Comparison of ENCODE assay signal across 11 cellular contexts in the genomic region with DNA sequence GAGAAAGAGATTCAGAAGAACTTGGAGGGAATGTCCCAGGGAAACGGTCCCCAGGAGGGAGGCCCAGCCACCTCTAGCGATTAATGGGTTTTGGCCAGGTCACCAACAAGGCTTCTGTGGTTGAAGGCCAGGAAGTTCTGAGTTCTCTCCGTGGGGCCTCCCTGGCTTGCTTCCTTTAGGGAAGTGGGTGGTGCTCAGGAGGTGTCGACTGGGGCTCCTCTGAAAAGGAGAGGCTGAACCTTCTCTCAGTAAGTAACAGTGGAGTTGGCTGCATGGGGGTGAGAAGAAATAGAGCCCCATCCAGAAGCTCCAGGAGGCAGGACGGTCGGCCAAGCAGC.
A peak's percentile ranks its signal among the peaks of the same experiment; 100 is the strongest.
DNase-seq lines count a peak whose midpoint lies in the region; ATAC-seq and TF ChIP-seq lines count a peak whose summit lies in the region.
"Had no signal": no experiment of that assay in that cellular context is flagged by ENCODE, and none has a peak within 500 bp of the region (broad histone marks: within the 10 kb centered on the region; RNA-seq: fewer than 3 reads in every experiment).

No MANE protein-coding gene starts in this region.

- H3K27ac ChIP-seq in A673 (ENCODE audit: low read depth, low read length, poor library complexity, severe bottlenecking), result peak overlapping the region; percentile 62
- H3K27ac ChIP-seq in KOPT-K1 (ENCODE audit: low read depth, low read length, poor library complexity, severe bottlenecking), result peak overlapping the region; percentile 22
- H3K27ac ChIP-seq: epithelial cell of prostate, PC-9 had no signal

- H3K27me3 ChIP-seq in A673 (replicated peaks; ENCODE audit: insufficient read depth, low read depth, low read length, poor library complexity), result no peaks in the 10 kb centered on the region

- intact Hi-C loops in A673 (cut with micrococcal nuclease; ENCODE audit: unreplicated experiment), result no loop called here
- intact Hi-C loops in mucosa of descending colon (cut with DNase I, micrococcal nuclease), result no loop called here

- H3K27me3 Mint-ChIP-seq in brain, result no peaks in the 10 kb centered on the region
- no peaks in the 10 kb centered on the region for H3K27me3 Mint-ChIP-seq in stimulated activated naive CD8-positive, alpha-beta T cell treated with anti-CD3 and anti-CD28 coated beads, Interleukin-15, amount 100 ng/mL, for 72 hours

- CTCF ChIA-PET in A673 (lab: Charles Lee), result no interaction called here

- TF ChIP-seq CTCF in A673 (conservative IDR thresholded peaks at IDR 0.05; ENCODE audit: low read depth, low read length) (no peak), brain (conservative IDR thresholded peaks at IDR 0.05) (no peak), mucosa of descending colon (IDR thresholded peaks at IDR 0.05) (no peak)

- H3K9me3 Mint-ChIP-seq in brain, result peaks cover 0 to 17% (median 11%) of the 10 kb centered on the region in 5 experiments
- H3K9me3 Mint-ChIP-seq in stimulated activated naive CD8-positive, alpha-beta T cell treated with anti-CD3 and anti-CD28 coated beads, Interleukin-15, amount 100 ng/mL, for 72 hours, result peaks cover 0 to 7% of the 10 kb centered on the region in 2 donors

- H3K4me3 ChIP-seq in A673 (ENCODE audit: low read depth, low read length, poor library complexity, severe bottlenecking) (no peak overlapping the region), mucosa of descending colon (no peak overlapping the region)
- H3K4me3 ChIP-seq: PC-9 had no signal

- H3K36me3 ChIP-seq in A673 (ENCODE audit: insufficient read depth, low read length, poor library complexity, severe bottlenecking), result no peaks in the 10 kb centered on the region
- H3K36me3 ChIP-seq in KOPT-K1 (ENCODE audit: insufficient read depth, low read length), result no peaks in the 10 kb centered on the region
- no peaks in the 10 kb centered on the region for H3K36me3 ChIP-seq in mucosa of descending colon (ENCODE audit: low read depth)

- H3K4me3 Mint-ChIP-seq in brain, result no peak overlapping the region
- H3K4me3 Mint-ChIP-seq in stimulated activated naive CD8-positive, alpha-beta T cell treated with anti-CD3 and anti-CD28 coated beads, Interleukin-15, amount 100 ng/mL, for 72 hours, result no peak overlapping the region

- DNase-seq in A673 (ENCODE audit: low spot score), result no peak
- peak in 2 of 3 donors; percentile 39 to 49 for DNase-seq in mucosa of descending colon
- DNase-seq in AG08395 (ENCODE audit: low spot score), result no peak
- DNase-seq in ecto neural progenitor cell (ENCODE audit: low spot score), result no peak
- DNase-seq in stimulated activated naive CD8-positive, alpha-beta T cell treated with anti-CD3 and anti-CD28 coated beads, Interleukin-15, amount 100 ng/mL, for 72 hours, result no peak
- DNase-seq: NCI-H187 treated with DMSO at 0.1 percent for 48 hours, PC-9 had no signal

- H3K27ac Mint-ChIP-seq in brain, result peak overlapping the region; percentile 23 to 63 (median 55)
- H3K27ac Mint-ChIP-seq in stimulated activated naive CD8-positive, alpha-beta T cell treated with anti-CD3 and anti-CD28 coated beads, Interleukin-15, amount 100 ng/mL, for 72 hours, result no peak overlapping the region

- BruUV-seq in A673 (replicated peaks; lab: Mats Ljungman, UMichigan), result no TSS peak

- H3K9me3 ChIP-seq in A673 (ENCODE audit: low read depth, low read length, poor library complexity, severe bottlenecking) (peaks cover 11% of the 10 kb centered on the region), KOPT-K1 (ENCODE audit: insufficient read depth, low read length, poor library complexity, severe bottlenecking) (peaks cover 16% of the 10 kb centered on the region), mucosa of descending colon (peaks cover 4% of the 10 kb centered on the region)

- peaks cover 71% of the 10 kb centered on the region for H3K4me1 Mint-ChIP-seq in brain
- H3K4me1 Mint-ChIP-seq in stimulated activated naive CD8-positive, alpha-beta T cell treated with anti-CD3 and anti-CD28 coated beads, Interleukin-15, amount 100 ng/mL, for 72 hours, result peaks cover 10% of the 10 kb centered on the region

- ATAC-seq in mucosa of descending colon, result peak; percentile 43
- ATAC-seq in stimulated activated naive CD8-positive, alpha-beta T cell treated with anti-CD3 and anti-CD28 coated beads, Interleukin-15, amount 100 ng/mL, for 72 hours, result no peak
- ATAC-seq in GM19035 (IDR thresholded peaks at IDR 0.05; ENCODE audit: unreplicated experiment), result no peak

- peaks cover 13% of the 10 kb centered on the region for H3K36me3 Mint-ChIP-seq in brain

- H3K4me1 ChIP-seq in A673 (ENCODE audit: insufficient read depth, low read length, poor library complexity, severe bottlenecking), result peaks cover 8% of the 10 kb centered on the region
- H3K4me1 ChIP-seq in mucosa of descending colon (ENCODE audit: low read depth), result peaks cover 18% of the 10 kb centered on the region

- POLR2A ChIA-PET in A673 (lab: Charles Lee; ENCODE audit: low non-redundant PET), result no interaction called here

Comparison
In these comparisons a context has a peak if more than half of its experiments do, and no peak if none do; other contexts are left out.
1. DNase-seq: peak in mucosa of descending colon (2 of 3); none in A673 (single experiment), AG08395 (single experiment), ecto neural progenitor cell (single experiment) and stimulated activated naive CD8-positive, alpha-beta T cell treated with anti-CD3 and anti-CD28 coated beads, Interleukin-15, amount 100 ng/mL, for 72 hours (0 of 2).
2. H3K27ac Mint-ChIP-seq: peak in brain (5 of 5); none in stimulated activated naive CD8-positive, alpha-beta T cell treated with anti-CD3 and anti-CD28 coated beads, Interleukin-15, amount 100 ng/mL, for 72 hours (0 of 2).